ENCODE assay signal across 34 cellular contexts in genomic region chr1:88618331-88618730, GRCh38.
"Had no signal": no experiment of that assay in that cellular context is flagged by ENCODE, and none has a peak within 500 bp of the region (broad histone marks: within the 10 kb centered on the region; RNA-seq: fewer than 3 reads in every experiment).

No MANE protein-coding gene starts in this region.

- H3K36me3 Mint-ChIP-seq: brain had no signal

- H3K4me3 Mint-ChIP-seq: activated B cell treated with CpG ODN at 0.5 μM for 24 hours; activated naive CD8-positive, alpha-beta T cell; activated T-cell treated with anti-CD3 and anti-CD28 coated beads, Interleukin-2, amount 50 U/mL, for 24 hours; activated T-cell treated with anti-CD3 and anti-CD28 coated beads, Interleukin-2, amount 50 U/mL, for 72 hours; brain; T-helper 2 cell treated with Interferon-gamma antibody and Interleukin-4, amounts not matched to agents 5 μg/mL and 100 μg/mL, for 36 hours had no signal

- H3K27ac ChIP-seq: adrenal gland, ascending aorta, breast epithelium, cardiac muscle cell, colonic mucosa, epithelial cell of prostate, esophagus squamous epithelium, gastroesophageal sphincter, heart right ventricle, hepatocyte, WERI-Rb-1 had no signal

- ATAC-seq: activated CD4-positive, CD25-positive, alpha-beta regulatory T cell treated with anti-CD3 and anti-CD28 coated beads, Interleukin-2, amount 50 U/mL, for 24 hours; activated T-cell treated with anti-CD3 and anti-CD28 coated beads, Interleukin-2, amount 50 U/mL, for 72 hours; gastroesophageal sphincter; heart right ventricle had no signal

- DNase-seq: activated B cell treated with CpG ODN at 0.5 μM for 24 hours; activated CD4-positive, alpha-beta T cell treated with anti-CD3 and anti-CD28 coated beads for 48 hours; activated CD4-positive, alpha-beta T cell treated with anti-CD3 and anti-CD28 coated beads, Interleukin-2, amount 50 U/mL, for 1 hour; activated CD4-positive, alpha-beta T cell treated with anti-CD3 and anti-CD28 coated beads, Interleukin-2, amount 50 U/mL, for 48 hours; activated CD8-positive, alpha-beta memory T cell treated with anti-CD3 and anti-CD28 coated beads, Interleukin-2, amount 50 U/mL, for 48 hours; activated gamma-delta T cell; activated naive CD4-positive, alpha-beta T cell; activated naive CD4-positive, alpha-beta T cell treated with anti-CD3 and anti-CD28 coated beads, Interleukin-2, amount 50 U/mL, for 16 hours; activated T-cell treated with anti-CD3 and anti-CD28 coated beads for 4 hours; activated T-cell treated with anti-CD3 and anti-CD28 coated beads, Interleukin-2, amount 50 U/mL, for 24 hours; activated T-cell treated with anti-CD3 and anti-CD28 coated beads, Interleukin-2, amount 50 U/mL, for 72 hours; adrenal gland; amygdala; central memory CD4-positive, alpha-beta T cell; cerebellar nuclear complex; colonic mucosa; effector CD8-positive, alpha-beta T cell; esophagus squamous epithelium; foreskin melanocyte; heart right ventricle; T1000; WERI-Rb-1 had no signal

- H3K79me2 ChIP-seq: hepatocyte had no signal

- FAIRE-seq: endometrium, endothelial cell of umbilical vein had no signal

- H3K36me3 ChIP-seq: adrenal gland, ascending aorta, breast epithelium, cardiac muscle cell, colonic mucosa, esophagus squamous epithelium, gastroesophageal sphincter, heart right ventricle, WERI-Rb-1 had no signal

- H3K27me3 Mint-ChIP-seq: brain had no signal

- H3K27ac Mint-ChIP-seq: activated B cell treated with CpG ODN at 0.5 μM for 24 hours; activated naive CD8-positive, alpha-beta T cell; activated T-cell treated with anti-CD3 and anti-CD28 coated beads, Interleukin-2, amount 50 U/mL, for 24 hours; activated T-cell treated with anti-CD3 and anti-CD28 coated beads, Interleukin-2, amount 50 U/mL, for 72 hours; brain; T-helper 2 cell treated with Interferon-gamma antibody and Interleukin-4, amounts not matched to agents 5 μg/mL and 100 μg/mL, for 36 hours had no signal

- H3K4me1 ChIP-seq: adrenal gland, ascending aorta, breast epithelium, colonic mucosa, gastroesophageal sphincter, heart right ventricle had no signal

- H3K4me2 ChIP-seq: hepatocyte had no signal

- H3K4me1 Mint-ChIP-seq: activated B cell treated with CpG ODN at 0.5 μM for 24 hours, brain had no signal

- H2AFZ ChIP-seq: hepatocyte had no signal

- H3K27me3 ChIP-seq: adrenal gland, ascending aorta, breast epithelium, cardiac muscle cell, colonic mucosa, esophagus squamous epithelium, gastroesophageal sphincter, heart right ventricle, hepatocyte had no signal

- H3K4me3 ChIP-seq: adrenal gland, ascending aorta, breast epithelium, cardiac muscle cell, colonic mucosa, esophagus squamous epithelium, gastroesophageal sphincter, heart right ventricle, hepatocyte had no signal
